ENCODE assay signal across 10 cellular contexts in genomic region chr1:63713627-63714481, GRCh38. TPM values are rescaled to one million over a fixed set of nuclear protein-coding genes. Genes with fewer than 3 reads are reported as not detected.
DNase-seq lines count a peak whose midpoint lies in the region; TF ChIP-seq lines count a peak whose summit lies in the region.
"Had no signal": no experiment of that assay in that cellular context is flagged by ENCODE, and none has a peak within 500 bp of the region (broad histone marks: within the 10 kb centered on the region; RNA-seq: fewer than 3 reads in every experiment).

No MANE protein-coding gene starts in this region.

- no peak overlapping the region for H3K4me3 Mint-ChIP-seq in activated T-helper 2 cell treated with anti-CD3 and anti-CD28 coated beads, Interferon-gamma antibody, Interleukin-2, Interleukin-4, amounts not matched to agents 10 μg/mL and 5 μg/mL and 100 μg/mL, durations not matched to agents 14 hours and 24 hours and 36 hours (ENCODE audit: low read depth)
- H3K4me3 Mint-ChIP-seq: CD4-positive, CD25-positive, alpha-beta regulatory T cell had no signal

- WGBS in HUES64 = 51% methylated on average over 6 of the region's 6 CpGs

- H3K9me3 ChIP-seq in right atrium auricular region (no peaks in the 10 kb centered on the region), left ventricle myocardium inferior (replicated peaks) (no peaks in the 10 kb centered on the region), HUES64 (ENCODE audit: insufficient read depth, low read depth, low read length) (no peaks in the 10 kb centered on the region), WERI-Rb-1 (ENCODE audit: severe bottlenecking) (no peaks in the 10 kb centered on the region)

- H3K9me3 Mint-ChIP-seq in activated T-helper 2 cell treated with anti-CD3 and anti-CD28 coated beads, Interferon-gamma antibody, Interleukin-2, Interleukin-4, amounts not matched to agents 10 μg/mL and 5 μg/mL and 100 μg/mL, durations not matched to agents 14 hours and 24 hours and 36 hours = no peaks in the 10 kb centered on the region
- H3K9me3 Mint-ChIP-seq: CD4-positive, CD25-positive, alpha-beta regulatory T cell had no signal

- peak; percentile 49 for DNase-seq in right atrium auricular region (ENCODE audit: low spot score)
- no peak for DNase-seq in left ventricle myocardium inferior
- peak; percentile 75 to 87 for DNase-seq in cardiac fibroblast (ENCODE audit: low read depth in 2 of 2)
- no peak for DNase-seq in WERI-Rb-1
- no peak for DNase-seq in activated CD4-positive, CD25-positive, alpha-beta regulatory T cell treated with anti-CD3 and anti-CD28 coated beads, Interleukin-2, amount 50 U/mL, for 72 hours
- no peak for DNase-seq in stimulated activated CD4-positive, alpha-beta T cell treated with anti-CD3 and anti-CD28 coated beads, Interleukin-12 subunit alpha, Interleukin-12 subunit beta, amount 100 ng/mL, for 4 hours
- DNase-seq in activated T-helper 2 cell treated with anti-CD3 and anti-CD28 coated beads, Interferon-gamma antibody, Interleukin-2, Interleukin-4, amounts not matched to agents 10 μg/mL and 5 μg/mL and 100 μg/mL, durations not matched to agents 14 hours and 24 hours and 36 hours (ENCODE audit: low spot score) = no peak
- DNase-seq: CD4-positive, CD25-positive, alpha-beta regulatory T cell; NCI-H2227 treated with DMSO at 0.1 percent for 48 hours had no signal

- H3K27ac Mint-ChIP-seq in activated T-helper 2 cell treated with anti-CD3 and anti-CD28 coated beads, Interferon-gamma antibody, Interleukin-2, Interleukin-4, amounts not matched to agents 10 μg/mL and 5 μg/mL and 100 μg/mL, durations not matched to agents 14 hours and 24 hours and 36 hours = no peak overlapping the region
- H3K27ac Mint-ChIP-seq: CD4-positive, CD25-positive, alpha-beta regulatory T cell had no signal

- no peak overlapping the region for H3K9ac ChIP-seq in HUES64 (ENCODE audit: low read depth, low read length)

- no peak overlapping the region for H3K4me3 ChIP-seq in right atrium auricular region
- no peak overlapping the region for H3K4me3 ChIP-seq in left ventricle myocardium inferior
- H3K4me3 ChIP-seq in HUES64 (ENCODE audit: low read length) = no peak overlapping the region
- no peak overlapping the region for H3K4me3 ChIP-seq in cardiac fibroblast (replicated peaks in 1 of 2; ENCODE audit: low read depth in 2 of 2, low read length in 2 of 2)
- H3K4me3 ChIP-seq in WERI-Rb-1 (ENCODE audit: low read depth, low read length) = no peak overlapping the region

- H3K27ac ChIP-seq in right atrium auricular region (no peak overlapping the region), left ventricle myocardium inferior (replicated peaks) (no peak overlapping the region), HUES64 (ENCODE audit: low read depth, low read length) (peak overlapping the region; percentile 47; the same call in 1 of the 2 replicates), WERI-Rb-1 (no peak overlapping the region)

- H3K36me3 Mint-ChIP-seq in activated T-helper 2 cell treated with anti-CD3 and anti-CD28 coated beads, Interferon-gamma antibody, Interleukin-2, Interleukin-4, amounts not matched to agents 10 μg/mL and 5 μg/mL and 100 μg/mL, durations not matched to agents 14 hours and 24 hours and 36 hours (ENCODE audit: low read depth) = no peaks in the 10 kb centered on the region
- H3K36me3 Mint-ChIP-seq: CD4-positive, CD25-positive, alpha-beta regulatory T cell had no signal

- H3K4me1 Mint-ChIP-seq in activated T-helper 2 cell treated with anti-CD3 and anti-CD28 coated beads, Interferon-gamma antibody, Interleukin-2, Interleukin-4, amounts not matched to agents 10 μg/mL and 5 μg/mL and 100 μg/mL, durations not matched to agents 14 hours and 24 hours and 36 hours (ENCODE audit: low read depth) = no peaks in the 10 kb centered on the region

- intact Hi-C loops in left ventricle myocardium inferior (cut with micrococcal nuclease) = no loop called here
- intact Hi-C loops in activated T-helper 2 cell treated with anti-CD3 and anti-CD28 coated beads, Interferon-gamma antibody, Interleukin-2, Interleukin-4, amounts not matched to agents 10 μg/mL and 5 μg/mL and 100 μg/mL, durations not matched to agents 14 hours and 24 hours and 36 hours (cut with micrococcal nuclease) = no loop called here

- no peak for TF ChIP-seq CTCF in right atrium auricular region (IDR thresholded peaks at IDR 0.05)
- no peak for TF ChIP-seq CTCF in left ventricle myocardium inferior (IDR thresholded peaks at IDR 0.05; ENCODE audit: borderline replicate concordance)
- no peak for TF ChIP-seq CTCF in cardiac fibroblast (IDR thresholded peaks at IDR 0.05; ENCODE audit: low read depth, low read length)
- TF ChIP-seq CTCF in WERI-Rb-1 (IDR thresholded peaks at IDR 0.05; ENCODE audit: low read depth, low read length) = no peak

- H3K27me3 ChIP-seq in right atrium auricular region (no peaks in the 10 kb centered on the region), left ventricle myocardium inferior (ENCODE audit: low read depth) (no peaks in the 10 kb centered on the region), HUES64 (ENCODE audit: insufficient read depth, low read length) (no peaks in the 10 kb centered on the region), WERI-Rb-1 (ENCODE audit: insufficient read depth, low read depth, severe bottlenecking) (no peaks in the 10 kb centered on the region)

- H3K27me3 Mint-ChIP-seq in activated T-helper 2 cell treated with anti-CD3 and anti-CD28 coated beads, Interferon-gamma antibody, Interleukin-2, Interleukin-4, amounts not matched to agents 10 μg/mL and 5 μg/mL and 100 μg/mL, durations not matched to agents 14 hours and 24 hours and 36 hours (ENCODE audit: low read depth) = peaks cover 19% of the 10 kb centered on the region

- H3K36me3 ChIP-seq in right atrium auricular region (no peaks in the 10 kb centered on the region), left ventricle myocardium inferior (no peaks in the 10 kb centered on the region), HUES64 (ENCODE audit: insufficient read depth, low read length) (no peaks in the 10 kb centered on the region), WERI-Rb-1 (no peaks in the 10 kb centered on the region)

- H3K4me1 ChIP-seq in right atrium auricular region (no peaks in the 10 kb centered on the region), left ventricle myocardium inferior (no peaks in the 10 kb centered on the region), HUES64 (ENCODE audit: insufficient read depth, low read length) (peaks cover 14% of the 10 kb centered on the region)

RNA-seq across cellular contexts. Expression of gene ROR1, which starts 60.0 kb away (rescaled TPM):
- total RNA-seq in right atrium auricular region = 10 to 100 TPM; 12.9 to 40.8 TPM
- 14.0 TPM for total RNA-seq in left ventricle myocardium inferior
- polyA plus RNA-seq in HUES64 (2013, experiment 1 of 2) = 48.4 TPM
- 42.9 TPM for polyA plus RNA-seq in HUES64 (2013, experiment 2 of 2)
- 0.09 TPM in 1 of 2 replicates, not detected in the other for total RNA-seq in activated T-helper 2 cell treated with anti-CD3 and anti-CD28 coated beads, Interferon-gamma antibody, Interleukin-2, Interleukin-4, amounts not matched to agents 10 μg/mL and 5 μg/mL and 100 μg/mL, durations not matched to agents 14 hours and 24 hours and 36 hours
- total RNA-seq: CD4-positive, CD25-positive, alpha-beta regulatory T cell had no signal
- polyA plus RNA-seq: CD4-positive, CD25-positive, alpha-beta regulatory T cell had no signal

Comparison
In these comparisons a context has a peak if more than half of its experiments do, and no peak if none do; other contexts are left out.
1. DNase-seq: peak in right atrium auricular region (single experiment) and cardiac fibroblast (2 of 2); none in left ventricle myocardium inferior (single experiment), WERI-Rb-1 (single experiment), activated CD4-positive, CD25-positive, alpha-beta regulatory T cell treated with anti-CD3 and anti-CD28 coated beads, Interleukin-2, amount 50 U/mL, for 72 hours (single experiment), stimulated activated CD4-positive, alpha-beta T cell treated with anti-CD3 and anti-CD28 coated beads, Interleukin-12 subunit alpha, Interleukin-12 subunit beta, amount 100 ng/mL, for 4 hours (single experiment) and activated T-helper 2 cell treated with anti-CD3 and anti-CD28 coated beads, Interferon-gamma antibody, Interleukin-2, Interleukin-4, amounts not matched to agents 10 μg/mL and 5 μg/mL and 100 μg/mL, durations not matched to agents 14 hours and 24 hours and 36 hours (single experiment).
2. RNA of gene ROR1, which starts 60.0 kb away (total RNA-seq): 12.9 to 40.8 TPM in right atrium auricular region and 14.0 TPM in left ventricle myocardium inferior (single experiment); 0.09 TPM in activated T-helper 2 cell treated with anti-CD3 and anti-CD28 coated beads, Interferon-gamma antibody, Interleukin-2, Interleukin-4, amounts not matched to agents 10 μg/mL and 5 μg/mL and 100 μg/mL, durations not matched to agents 14 hours and 24 hours and 36 hours; every median in the first group is over 10 times any median in the second.